Comparison of ENCODE assay signal across 12 cellular contexts in genomic region chr14:97975960-97976359, GRCh38.
A peak's percentile ranks its signal among the peaks of the same experiment; 100 is the strongest.
DNase-seq lines count a peak whose midpoint lies in the region; ATAC-seq and TF ChIP-seq lines count a peak whose summit lies in the region.
"Had no signal": no experiment of that assay in that cellular context is flagged by ENCODE, and none has a peak within 500 bp of the region (broad histone marks: within the 10 kb centered on the region; RNA-seq: fewer than 3 reads in every experiment).

No MANE protein-coding gene starts in this region.

- H3K27ac ChIP-seq in BLaER1 treated with 17β-estradiol and CSF1 and Interleukin-3, amounts not matched to agents 10 nM and 100 nM: no peak overlapping the region; a peak in 1 of 22 replicates
- H3K27ac ChIP-seq in DND-41 (ENCODE audit: low read length) (peak overlapping the region; percentile 100), gastroesophageal sphincter (peak overlapping the region in 3 of 4 donors; percentile 45 to 79 (median 75))
- H3K27ac ChIP-seq: epithelial cell of prostate had no signal

- peak overlapping the region; percentile 98 for H3K27ac Mint-ChIP-seq in activated naive CD4-positive, alpha-beta T cell treated with anti-CD3 and anti-CD28 coated beads, Interleukin-2, amount 10 ng/mL, durations not matched to agents 7 days and 5 days

- ATAC-seq in DND-41 (ENCODE audit: insufficient read depth, low read depth): no peak
- ATAC-seq in gastroesophageal sphincter: no peak
- ATAC-seq in HG03521 (IDR thresholded peaks at IDR 0.05; ENCODE audit: unreplicated experiment): no peak
- no peak for ATAC-seq in SK-N-SH treated with all-trans-retinoic acid at 6 μM for 48 hours

- H3K4me3 ChIP-seq in BLaER1 treated with 17β-estradiol and CSF1 and Interleukin-3, amounts not matched to agents 10 nM and 100 nM: no peak overlapping the region
- H3K4me3 ChIP-seq in DND-41 (ENCODE audit: low read depth in 1 of 2, low read length in 2 of 2): peak overlapping the region; percentile 73 to 76; a peak in 3 of 4 replicates
- no peak overlapping the region for H3K4me3 ChIP-seq in gastroesophageal sphincter

- H3K27me3 ChIP-seq in BLaER1 treated with 17β-estradiol and CSF1 and Interleukin-3, amounts not matched to agents 10 nM and 100 nM: no peaks in the 10 kb centered on the region
- H3K27me3 ChIP-seq in DND-41 (ENCODE audit: insufficient read depth, low read length, poor library complexity) (no peaks in the 10 kb centered on the region), gastroesophageal sphincter (no peaks in the 10 kb centered on the region)

- H3K36me3 Mint-ChIP-seq in activated naive CD4-positive, alpha-beta T cell treated with anti-CD3 and anti-CD28 coated beads, Interleukin-2, amount 10 ng/mL, durations not matched to agents 7 days and 5 days: peaks cover 43% of the 10 kb centered on the region

- H3K4me2 ChIP-seq in BLaER1 treated with 17β-estradiol and CSF1 and Interleukin-3, amounts not matched to agents 10 nM and 100 nM: peak overlapping the region in 9 of 11 experiments; percentile 82 to 94 (median 93); a peak in 13 of 22 replicates
- peak overlapping the region; percentile 69 for H3K4me2 ChIP-seq in DND-41 (ENCODE audit: insufficient read depth, low read length)

- no peaks in the 10 kb centered on the region for H3K27me3 Mint-ChIP-seq in activated naive CD4-positive, alpha-beta T cell treated with anti-CD3 and anti-CD28 coated beads, Interleukin-2, amount 10 ng/mL, durations not matched to agents 7 days and 5 days

- in situ Hi-C loops in GM13977 (cut with MboI; ENCODE audit: low pct_unique_long_range_greater_than_20kb, low sequenced_read_pairs, unreplicated experiment): no loop called here

- no peaks in the 10 kb centered on the region for H3K36me3 ChIP-seq in BLaER1 treated with 17β-estradiol and CSF1 and Interleukin-3, amounts not matched to agents 10 nM and 100 nM
- peaks cover 44% of the 10 kb centered on the region for H3K36me3 ChIP-seq in DND-41 (ENCODE audit: insufficient read depth, low read length)
- H3K36me3 ChIP-seq in gastroesophageal sphincter: no peaks in the 10 kb centered on the region

- H3K4me3 Mint-ChIP-seq in activated naive CD4-positive, alpha-beta T cell treated with anti-CD3 and anti-CD28 coated beads, Interleukin-2, amount 10 ng/mL, durations not matched to agents 7 days and 5 days: peak overlapping the region; percentile 89

- peaks cover 11% of the 10 kb centered on the region for H3K9me3 Mint-ChIP-seq in activated naive CD4-positive, alpha-beta T cell treated with anti-CD3 and anti-CD28 coated beads, Interleukin-2, amount 10 ng/mL, durations not matched to agents 7 days and 5 days

- CTCF ChIA-PET in activated naive CD4-positive, alpha-beta T cell treated with anti-CD3 and anti-CD28 coated beads, Interleukin-2, amount 10 ng/mL, durations not matched to agents 7 days and 5 days (lab: Charles Lee): interaction anchor here (2.3 to 4.8 kb wide), 2 partner anchors 163 to 674 kb away, joined by 5 to 105 read pairs; no protein-coding TSS in a partner anchor

- TF ChIP-seq CTCF in DND-41 (IDR thresholded peaks at IDR 0.05; ENCODE audit: borderline replicate concordance, extremely low read depth, low read length, poor library complexity, severe bottlenecking) (no peak), gastroesophageal sphincter (IDR thresholded peaks at IDR 0.05) (no peak), GM13977 (IDR thresholded peaks at IDR 0.05; ENCODE audit: extremely low read depth, insufficient read depth, missing control alignments) (no peak)

- no peak for TF ChIP-seq EP300 in gastroesophageal sphincter (IDR thresholded peaks at IDR 0.05)

- TF ChIP-seq POLR2A in gastroesophageal sphincter (IDR thresholded peaks at IDR 0.05): no peak

- H2AFZ ChIP-seq in DND-41 (ENCODE audit: low read depth, low read length): no peak overlapping the region

- H3K4me1 ChIP-seq in BLaER1 treated with 17β-estradiol and CSF1 and Interleukin-3, amounts not matched to agents 10 nM and 100 nM: peaks cover 23 to 51% (median 44%) of the 10 kb centered on the region in 10 experiments
- peaks cover 57% of the 10 kb centered on the region for H3K4me1 ChIP-seq in DND-41 (ENCODE audit: insufficient read depth, low read length)
- H3K4me1 ChIP-seq in gastroesophageal sphincter: peaks cover 0 to 47% (median 5%) of the 10 kb centered on the region in 3 donors

- H3K9ac ChIP-seq in BLaER1 treated with 17β-estradiol and CSF1 and Interleukin-3, amounts not matched to agents 10 nM and 100 nM: 0 out of 22 replicates have a peak overlapping the region, but pooled peaks of 2 of the 11 experiments have one; percentile 74 to 80
- peak overlapping the region; percentile 91 for H3K9ac ChIP-seq in DND-41 (ENCODE audit: low read depth, low read length)

- DNase-seq in DND-41 (no peak), GM13977 (ENCODE audit: low spot score) (no peak), SW 1271 (lab: John Stamatoyannopoulos, UW) (no peak)
- DNase-seq in activated naive CD4-positive, alpha-beta T cell treated with anti-CD3 and anti-CD28 coated beads, Interleukin-2, amount 10 ng/mL, durations not matched to agents 7 days and 5 days: no peak
- DNase-seq: C1 segment of cervical spinal cord, IMR-90, NCI-H1105 treated with DMSO at 0.1 percent for 48 hours had no signal

- H3K4me1 Mint-ChIP-seq in activated naive CD4-positive, alpha-beta T cell treated with anti-CD3 and anti-CD28 coated beads, Interleukin-2, amount 10 ng/mL, durations not matched to agents 7 days and 5 days: peaks cover 72% of the 10 kb centered on the region

- H4K20me1 ChIP-seq in BLaER1 treated with 17β-estradiol and CSF1 and Interleukin-3, amounts not matched to agents 10 nM and 100 nM: no peaks in the 10 kb centered on the region
- H4K20me1 ChIP-seq in DND-41 (ENCODE audit: insufficient read depth, low read length): no peaks in the 10 kb centered on the region

- H3K79me2 ChIP-seq in DND-41 (ENCODE audit: insufficient read depth, low read length): peaks cover 79% of the 10 kb centered on the region

- peaks cover 0 to 5% (median 0%) of the 10 kb centered on the region in 11 experiments; a peak in 3 of 22 replicates for H3K9me3 ChIP-seq in BLaER1 treated with 17β-estradiol and CSF1 and Interleukin-3, amounts not matched to agents 10 nM and 100 nM (replicated peaks in 1 of 11)
- H3K9me3 ChIP-seq in DND-41 (ENCODE audit: insufficient read depth, low read length, severe bottlenecking) (no peaks in the 10 kb centered on the region), gastroesophageal sphincter (no peaks in the 10 kb centered on the region)

- 62 to 88% methylated on average over 6 of the region's 6 CpGs for WGBS in gastroesophageal sphincter (ENCODE audit: low coverage in 1 of 2), 2 donors

TF ChIP-seq in SK-N-SH treated with all-trans-retinoic acid at 6 μM for 48 hours, 23 proteins besides CTCF, POLR2A, EP300 and RAD21:
- TF ChIP-seq TCF4 (CRISPR knock-in tag; IDR thresholded peaks at IDR 0.05; ENCODE audit: borderline replicate concordance): no peak
- TF ChIP-seq RARB (CRISPR knock-in tag; IDR thresholded peaks at IDR 0.05): no peak
- TF ChIP-seq PPARA (CRISPR knock-in tag; IDR thresholded peaks at IDR 0.05; ENCODE audit: borderline replicate concordance): no peak
- no peak for TF ChIP-seq ZNF8 (CRISPR knock-in tag; IDR thresholded peaks at IDR 0.05)
- TF ChIP-seq ZNF70 (CRISPR knock-in tag; IDR thresholded peaks at IDR 0.05): no peak
- TF ChIP-seq ESRRG (CRISPR knock-in tag; IDR thresholded peaks at IDR 0.05): no peak
- TF ChIP-seq OSR1 (CRISPR knock-in tag; IDR thresholded peaks at IDR 0.05): no peak
- TF ChIP-seq GLIS3 (CRISPR knock-in tag; IDR thresholded peaks at IDR 0.05): no peak
- TF ChIP-seq CREB5 (CRISPR knock-in tag; IDR thresholded peaks at IDR 0.05; ENCODE audit: low read depth): no peak
- TF ChIP-seq ZC3H10 (CRISPR knock-in tag; IDR thresholded peaks at IDR 0.05): no peak
- no peak for TF ChIP-seq ZFP3 (CRISPR knock-in tag; IDR thresholded peaks at IDR 0.05)
- no peak for TF ChIP-seq PATZ1 (CRISPR knock-in tag; IDR thresholded peaks at IDR 0.05; ENCODE audit: borderline replicate concordance)
- no peak for TF ChIP-seq ZFP30 (CRISPR knock-in tag; IDR thresholded peaks at IDR 0.05)
- TF ChIP-seq BACH2 (CRISPR knock-in tag; IDR thresholded peaks at IDR 0.05; ENCODE audit: borderline replicate concordance): no peak
TF ChIP-seq in SK-N-SH treated with all-trans-retinoic acid at 6 μM for 48 hours: peak in this region for 0.

Comparison
In these comparisons a context has a peak if more than half of its experiments do, and no peak if none do; other contexts are left out.
1. H3K27ac ChIP-seq: peak in DND-41 (single experiment) and gastroesophageal sphincter (3 of 4); none in BLaER1 treated with 17β-estradiol and CSF1 and Interleukin-3, amounts not matched to agents 10 nM and 100 nM (0 of 11).
2. H3K4me3 ChIP-seq: peak in DND-41 (2 of 2); none in BLaER1 treated with 17β-estradiol and CSF1 and Interleukin-3, amounts not matched to agents 10 nM and 100 nM (0 of 10) and gastroesophageal sphincter (0 of 2).